In the genomic region with DNA sequence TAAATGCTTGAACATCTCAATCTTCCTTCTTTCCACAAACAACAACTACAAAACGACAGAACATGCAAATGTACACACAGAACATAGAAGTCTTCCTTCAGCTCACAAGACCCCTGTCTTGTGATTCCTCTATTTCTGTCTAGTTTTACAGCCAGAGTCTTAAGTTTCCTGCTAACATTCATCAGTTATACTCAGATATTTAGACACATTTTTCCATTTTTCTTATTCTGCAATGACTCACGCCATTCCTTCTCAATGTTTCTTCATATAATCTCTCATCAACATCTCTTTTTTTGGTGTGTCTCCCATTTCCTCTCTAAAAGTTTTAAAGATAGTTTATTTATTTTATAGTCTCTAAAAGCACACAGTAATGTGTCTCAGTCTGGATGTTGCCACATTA, we compare ENCODE assay signal across 16 cellular contexts.
"Had no signal": no experiment of that assay in that cellular context is flagged by ENCODE, and none has a peak within 500 bp of the region (broad histone marks: within the 10 kb centered on the region; RNA-seq: fewer than 3 reads in every experiment).

No MANE protein-coding gene starts in this region.

- H3K4me1 Mint-ChIP-seq: activated CD4-positive, alpha-beta T cell treated with anti-CD3 and anti-CD28 coated beads for 36 hours; activated naive CD4-positive, alpha-beta T cell treated with anti-CD3 and anti-CD28 coated beads, Interleukin-2, amount 10 ng/mL, durations not matched to agents 7 days and 5 days; endodermal cell; stimulated activated naive CD8-positive, alpha-beta T cell treated with anti-CD3 and anti-CD28 coated beads, Interleukin-15, amount 100 ng/mL, for 72 hours had no signal

- H3K27ac Mint-ChIP-seq: activated CD4-positive, alpha-beta T cell treated with anti-CD3 and anti-CD28 coated beads for 36 hours; activated naive CD4-positive, alpha-beta T cell treated with anti-CD3 and anti-CD28 coated beads, Interleukin-2, amount 10 ng/mL, durations not matched to agents 7 days and 5 days; activated T-helper 2 cell treated with anti-CD3 and anti-CD28 coated beads, Interferon-gamma antibody, Interleukin-2, Interleukin-4, amounts not matched to agents 10 μg/mL and 5 μg/mL and 100 μg/mL, durations not matched to agents 14 hours and 24 hours and 36 hours; endodermal cell; stimulated activated naive CD8-positive, alpha-beta T cell treated with anti-CD3 and anti-CD28 coated beads, Interleukin-15, amount 100 ng/mL, for 72 hours had no signal

- DNase-seq: activated CD4-positive, alpha-beta T cell treated with anti-CD3 and anti-CD28 coated beads for 36 hours; activated naive CD4-positive, alpha-beta T cell treated with anti-CD3 and anti-CD28 coated beads, Interleukin-2, amount 10 ng/mL, durations not matched to agents 7 days and 5 days; adrenal gland; brain microvascular endothelial cell; endodermal cell; erythroblast; left ventricle myocardium superior; mesendoderm; pancreas; stimulated activated CD4-positive, alpha-beta T cell treated with anti-CD3 and anti-CD28 coated beads, Interleukin-4, amount 100 ng/mL, for 4 hours; stimulated activated naive CD8-positive, alpha-beta T cell treated with anti-CD3 and anti-CD28 coated beads, Interleukin-15, amount 100 ng/mL, for 72 hours; T-helper 1 cell had no signal

- H3K36me3 ChIP-seq: adrenal gland, brain microvascular endothelial cell, gastroesophageal sphincter, pancreas, thoracic aorta had no signal

- FAIRE-seq: pancreas had no signal

- H3K27ac ChIP-seq: adrenal gland, brain microvascular endothelial cell, gastroesophageal sphincter, pancreas, thoracic aorta, VCaP had no signal

- H3K4me3 Mint-ChIP-seq: activated CD4-positive, alpha-beta T cell treated with anti-CD3 and anti-CD28 coated beads for 36 hours; activated naive CD4-positive, alpha-beta T cell treated with anti-CD3 and anti-CD28 coated beads, Interleukin-2, amount 10 ng/mL, durations not matched to agents 7 days and 5 days; endodermal cell; stimulated activated naive CD8-positive, alpha-beta T cell treated with anti-CD3 and anti-CD28 coated beads, Interleukin-15, amount 100 ng/mL, for 72 hours had no signal

- H3K36me3 Mint-ChIP-seq: activated naive CD4-positive, alpha-beta T cell treated with anti-CD3 and anti-CD28 coated beads, Interleukin-2, amount 10 ng/mL, durations not matched to agents 7 days and 5 days had no signal

- H3K4me1 ChIP-seq: adrenal gland, gastroesophageal sphincter, pancreas had no signal

- H3K4me3 ChIP-seq: adrenal gland, gastroesophageal sphincter, pancreas, thoracic aorta had no signal

- ATAC-seq: activated CD4-positive, alpha-beta T cell treated with anti-CD3 and anti-CD28 coated beads for 36 hours; gastroesophageal sphincter; left ventricle myocardium superior; pancreas; stimulated activated naive CD8-positive, alpha-beta T cell treated with anti-CD3 and anti-CD28 coated beads, Interleukin-15, amount 100 ng/mL, for 72 hours had no signal

- H3K9me3 ChIP-seq: pancreas, thoracic aorta had no signal

- H3K27me3 ChIP-seq: adrenal gland, brain microvascular endothelial cell, gastroesophageal sphincter, pancreas had no signal

- H3K27me3 Mint-ChIP-seq: activated CD4-positive, alpha-beta T cell treated with anti-CD3 and anti-CD28 coated beads for 36 hours; activated naive CD4-positive, alpha-beta T cell treated with anti-CD3 and anti-CD28 coated beads, Interleukin-2, amount 10 ng/mL, durations not matched to agents 7 days and 5 days; stimulated activated naive CD8-positive, alpha-beta T cell treated with anti-CD3 and anti-CD28 coated beads, Interleukin-15, amount 100 ng/mL, for 72 hours had no signal
